In genomic region chr4:22129454-22130075, GRCh38 we compare ENCODE assay signal across 8 cellular contexts.
A peak's percentile ranks its signal among the peaks of the same experiment; 100 is the strongest.
DNase-seq lines count a peak whose midpoint lies in the region; ATAC-seq and TF ChIP-seq lines count a peak whose summit lies in the region.

No MANE protein-coding gene starts in this region.

- no peaks in the 10 kb centered on the region for H3K36me3 Mint-ChIP-seq in GM23338 (ENCODE audit: low read depth)

- H3F3A ChIP-seq in GM23338 (replicated peaks; ENCODE audit: low read depth), result no peaks in the 10 kb centered on the region

- H3K27ac Mint-ChIP-seq in GM23338, result no peak overlapping the region

- no peak overlapping the region for H3K4me3 Mint-ChIP-seq in GM23338

- H3K4me1 ChIP-seq in GM23338 (ENCODE audit: insufficient read depth), result no peaks in the 10 kb centered on the region
- H3K4me1 ChIP-seq in Peyer's patch, result no peaks in the 10 kb centered on the region
- H3K4me1 ChIP-seq in thyroid gland, result no peaks in the 10 kb centered on the region

- H2AFZ ChIP-seq in GM23338, result no peak overlapping the region

- H3K27ac ChIP-seq in GM23338 (ENCODE audit: low read depth) (no peak overlapping the region), Peyer's patch (no peak overlapping the region), thyroid gland (no peak overlapping the region)

- H3K36me3 ChIP-seq in BJ (ENCODE audit: control insufficient read depth, insufficient read depth, low read length), result no peaks in the 10 kb centered on the region
- H3K36me3 ChIP-seq in GM23338 (ENCODE audit: insufficient read depth), result no peaks in the 10 kb centered on the region
- no peaks in the 10 kb centered on the region for H3K36me3 ChIP-seq in Peyer's patch
- no peaks in the 10 kb centered on the region for H3K36me3 ChIP-seq in thyroid gland

- POLR2A ChIA-PET in BJ (lab: Charles Lee), result no interaction called here

- no peaks in the 10 kb centered on the region for H3K27me3 Mint-ChIP-seq in GM23338 (ENCODE audit: insufficient read depth, low read depth, poor library complexity)

- no peaks in the 10 kb centered on the region for H3K9me2 ChIP-seq in GM23338 (ENCODE audit: insufficient read depth)

- H3K79me2 ChIP-seq in GM23338 (replicated peaks; ENCODE audit: insufficient read depth), result no peaks in the 10 kb centered on the region

- no peaks in the 10 kb centered on the region for H4K20me1 ChIP-seq in GM23338 (replicated peaks; ENCODE audit: insufficient read depth)

- TF ChIP-seq POLR2A in Peyer's patch (IDR thresholded peaks at IDR 0.05) (no peak), thyroid gland (IDR thresholded peaks at IDR 0.05) (no peak)

- intact Hi-C loops in thyroid gland (cut with DNase I), result no loop called here

- H3K4me1 Mint-ChIP-seq in GM23338, result peaks cover 3% of the 10 kb centered on the region; the same call in 1 of the 3 replicates

- H3K27me3 ChIP-seq in BJ (ENCODE audit: control insufficient read depth, insufficient read depth, low read length) (no peaks in the 10 kb centered on the region; the same call in 1 of the 2 replicates), GM23338 (ENCODE audit: insufficient read depth) (no peaks in the 10 kb centered on the region), Peyer's patch (no peaks in the 10 kb centered on the region), thyroid gland (no peaks in the 10 kb centered on the region)

- H3K9me3 ChIP-seq in Peyer's patch (no peaks in the 10 kb centered on the region), thyroid gland (no peaks in the 10 kb centered on the region)

- CTCF ChIA-PET in BJ (lab: Yijun Ruan, JAX), result interaction anchor here (0.6 to 2.4 kb wide), 6 partner anchors 13 to 1069 kb away, joined by 3 to 17 read pairs (median 5); no protein-coding TSS in a partner anchor

- H3K9me3 Mint-ChIP-seq in GM23338, result peaks cover 6% of the 10 kb centered on the region; the same call in 2 of the 3 replicates

- DNase-seq in BJ (ENCODE audit: low read depth) (peak; percentile 1), GM23338 (ENCODE audit: low spot score) (peak; percentile 84), Peyer's patch (peak in 1 of 3 donors; percentile 63), fibroblast of the aortic adventitia (ENCODE audit: low read depth) (peak; percentile 67), thyroid gland (peak; percentile 10 to 27), cerebellar nuclear complex (lab: John Stamatoyannopoulos, UW) (no peak)
- DNase-seq in effector CD8-positive, alpha-beta T cell (lab: John Stamatoyannopoulos, UW), result no peak

- no peak overlapping the region for H3K4me3 ChIP-seq in BJ (ENCODE audit: low read depth, low read length)
- H3K4me3 ChIP-seq in GM23338, result no peak overlapping the region
- no peak overlapping the region for H3K4me3 ChIP-seq in Peyer's patch
- H3K4me3 ChIP-seq in fibroblast of the aortic adventitia (ENCODE audit: low read depth, low read length), result no peak overlapping the region
- no peak overlapping the region for H3K4me3 ChIP-seq in thyroid gland (replicated peaks in 1 of 3)

- 23 to 31% methylated on average over 12 of the region's 12 CpGs for WGBS in thyroid gland, 2 donors

- H3K4me2 ChIP-seq in GM23338, result no peak overlapping the region

- ATAC-seq in GM23338 (peak; percentile 95), GM18519 (IDR thresholded peaks at IDR 0.05; ENCODE audit: low FRiP score, unreplicated experiment) (no peak)

- TF ChIP-seq CTCF in BJ (IDR thresholded peaks at IDR 0.05; ENCODE audit: insufficient read depth, low read depth, low read length) (peak; percentile 77), GM23338 (conservative IDR thresholded peaks at IDR 0.05; ENCODE audit: low read depth in 2 of 2) (peak; percentile 79 to 90), Peyer's patch (IDR thresholded peaks at IDR 0.05) (peak in 4 of 6 experiments; percentile 18 to 69 (median 56)), fibroblast of the aortic adventitia (IDR thresholded peaks at IDR 0.05; ENCODE audit: insufficient read depth, low read length) (peak; percentile 75), thyroid gland (IDR thresholded peaks at IDR 0.05) (peak in 2 of 6 experiments; percentile 29 to 43)

TF ChIP-seq in GM23338, 12 proteins besides CTCF, POLR2A, EP300 and RAD21 (continues in another document):
- TF ChIP-seq ZNF331 (CRISPR knock-in tag; IDR thresholded peaks at IDR 0.05; ENCODE audit: low read depth), result no peak
- no peak for TF ChIP-seq EZH2phosphoT487 (IDR thresholded peaks at IDR 0.05; ENCODE audit: unreplicated experiment)
- no peak for TF ChIP-seq POLR2AphosphoS5 (IDR thresholded peaks at IDR 0.05; ENCODE audit: low read depth)
- TF ChIP-seq REST (IDR thresholded peaks at IDR 0.05; ENCODE audit: unreplicated experiment), result no peak
- TF ChIP-seq ZNF462 (CRISPR knock-in tag; IDR thresholded peaks at IDR 0.05), result no peak
- TF ChIP-seq STAT1 (IDR thresholded peaks at IDR 0.05; ENCODE audit: unreplicated experiment), result no peak

Comparison
In these comparisons a context has a peak if more than half of its experiments do, and no peak if none do; other contexts are left out.
1. DNase-seq: peak in BJ (single experiment), GM23338 (single experiment), fibroblast of the aortic adventitia (single experiment) and thyroid gland (2 of 2); none in effector CD8-positive, alpha-beta T cell (single experiment) and cerebellar nuclear complex (0 of 2).